ENCODE assay signal across 8 cellular contexts in the genomic region with DNA sequence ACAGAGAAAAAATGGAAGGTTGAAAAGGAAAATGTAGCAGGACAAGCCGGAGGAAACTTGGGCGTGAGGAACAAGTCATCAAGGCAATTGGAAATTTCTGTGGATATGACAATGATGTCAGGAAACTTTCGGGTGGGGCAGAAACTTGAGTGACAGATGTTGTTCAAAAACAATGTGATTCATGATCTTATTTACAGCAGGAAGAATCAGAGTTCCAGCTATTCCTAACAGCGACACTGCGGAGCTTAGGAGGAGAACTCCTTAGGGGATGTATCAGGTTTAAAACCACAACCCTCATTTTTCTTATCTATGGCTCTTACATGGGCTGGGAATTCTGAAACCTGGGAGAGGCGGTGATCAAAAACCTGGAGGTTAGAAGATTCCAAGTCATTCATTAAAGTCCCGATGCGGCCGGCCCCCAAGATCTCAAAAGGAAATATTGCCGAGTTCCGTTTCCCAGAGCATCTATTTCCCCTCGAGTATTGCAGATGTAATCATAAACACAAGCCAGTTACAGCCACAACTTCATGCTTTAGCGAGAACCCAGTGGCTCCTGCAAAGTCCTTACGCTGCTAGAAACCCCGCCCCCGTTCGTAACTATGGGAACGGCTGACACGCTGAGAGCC. TPM values are rescaled to one million over a fixed set of nuclear protein-coding genes. Genes with fewer than 3 reads are reported as not detected.
DNase-seq lines count a peak whose midpoint lies in the region; ATAC-seq and TF ChIP-seq lines count a peak whose summit lies in the region.

No MANE protein-coding gene starts in this region.

- peak overlapping the region; percentile 92 to 95 for H3K27ac Mint-ChIP-seq in natural killer cell

- no peak for TF ChIP-seq CTCF in AG10803 (conservative IDR thresholded peaks at IDR 0.05; ENCODE audit: low read length)
- no peak for TF ChIP-seq CTCF in MM.1S (IDR thresholded peaks at IDR 0.05; ENCODE audit: low read length)
- no peak for TF ChIP-seq CTCF in natural killer cell (IDR thresholded peaks at IDR 0.05)

- H3K9me3 ChIP-seq in MM.1S (replicated peaks; ENCODE audit: insufficient read depth, low read length), result no peaks in the 10 kb centered on the region
- no peaks in the 10 kb centered on the region for H3K9me3 ChIP-seq in duodenal mucosa (ENCODE audit: control insufficient read depth in 1 of 2, low read length in 2 of 2)

- H3K4me1 ChIP-seq in MM.1S (ENCODE audit: low read length) (peaks cover 5% of the 10 kb centered on the region; the same call in 1 of the 2 replicates), duodenal mucosa (ENCODE audit: control insufficient read depth in 1 of 2, insufficient read depth in 2 of 2, low read length in 2 of 2) (peaks cover 26 to 37% of the 10 kb centered on the region in 2 donors)

- H3K9ac ChIP-seq in MM.1S (ENCODE audit: low read length) (peak overlapping the region; percentile 16; the same call in 1 of the 2 replicates), duodenal mucosa (ENCODE audit: low read depth in 1 of 2, low read length in 2 of 2) (peak overlapping the region in 1 of 2 donors; percentile 33)

- H3K79me2 ChIP-seq in MM.1S (ENCODE audit: low read length), result no peaks in the 10 kb centered on the region

- H3K4me2 ChIP-seq in MM.1S (ENCODE audit: low read depth, low read length), result peak overlapping the region; percentile 83

- H3K4me3 Mint-ChIP-seq in natural killer cell, result peak overlapping the region; percentile 95

- H3K27ac ChIP-seq in MM.1S (ENCODE audit: low read length), result no peak overlapping the region
- peak overlapping the region; percentile 57 for H3K27ac ChIP-seq in duodenal mucosa (ENCODE audit: low read depth, low read length)

- DNase-seq in AG10803 (ENCODE audit: low read depth), result no peak
- no peak for DNase-seq in MM.1S
- DNase-seq in natural killer cell, result no peak
- no peak for DNase-seq in activated CD4-positive, CD25-positive, alpha-beta regulatory T cell (lab: John Stamatoyannopoulos, UW)
- DNase-seq in NCI-H510A (lab: John Stamatoyannopoulos, UW), result no peak

- H3K36me3 Mint-ChIP-seq in natural killer cell, result no peaks in the 10 kb centered on the region

- no peaks in the 10 kb centered on the region for H3K9me2 ChIP-seq in MM.1S (replicated peaks; ENCODE audit: insufficient read depth, low read length)

- H3K36me3 ChIP-seq in MM.1S (replicated peaks; ENCODE audit: insufficient read depth, low read length) (no peaks in the 10 kb centered on the region), duodenal mucosa (ENCODE audit: control insufficient read depth in 1 of 2, insufficient read depth in 2 of 2, low read length in 2 of 2) (no peaks in the 10 kb centered on the region)

- ATAC-seq in natural killer cell (no peak), HG03175 (IDR thresholded peaks at IDR 0.05; ENCODE audit: unreplicated experiment) (no peak), HG02623 (IDR thresholded peaks at IDR 0.05; ENCODE audit: unreplicated experiment) (no peak)

- peak overlapping the region; percentile 78 for H2AFZ ChIP-seq in MM.1S (ENCODE audit: low read length)

- intact Hi-C loops in natural killer cell (cut with micrococcal nuclease), result loop anchor here (1.0 kb wide), 1 partner anchor 209 kb away; no protein-coding TSS in a partner anchor

- no peaks in the 10 kb centered on the region for H4K20me1 ChIP-seq in MM.1S (ENCODE audit: insufficient read depth, low read length)

- H3K9me3 Mint-ChIP-seq in natural killer cell, result no peaks in the 10 kb centered on the region

- no peaks in the 10 kb centered on the region for H3K27me3 ChIP-seq in MM.1S (replicated peaks; ENCODE audit: insufficient read depth, low read length)
- H3K27me3 ChIP-seq in duodenal mucosa (ENCODE audit: control insufficient read depth in 1 of 2, insufficient read depth in 2 of 2, low read length in 2 of 2), result no peaks in the 10 kb centered on the region

- peak overlapping the region; percentile 52 for H3K4me3 ChIP-seq in AG10803 (ENCODE audit: low read length)
- peak overlapping the region; percentile 65 for H3K4me3 ChIP-seq in MM.1S (ENCODE audit: low read length)
- peak overlapping the region; percentile 48 to 51 for H3K4me3 ChIP-seq in duodenal mucosa (ENCODE audit: low read depth in 1 of 2, low read length in 2 of 2)

- H3F3A ChIP-seq in MM.1S (ENCODE audit: insufficient read depth, low read length), result no peaks in the 10 kb centered on the region

- peaks cover 0 to 6% of the 10 kb centered on the region in 2 donors for H3K27me3 Mint-ChIP-seq in natural killer cell (ENCODE audit: low read depth in 2 of 2)

- peaks cover 37 to 41% of the 10 kb centered on the region in 2 donors for H3K4me1 Mint-ChIP-seq in natural killer cell

RNA-seq across cellular contexts. Expression of gene ARRDC4, which starts 0.7 kb away (rescaled TPM):
- 1 to 10 TPM; 6.6 to 7.3 (median 7.0) TPM for total RNA-seq in natural killer cell
